ENCODE assay signal across 30 cellular contexts in genomic region chr17:12994341-12995074, GRCh38. TPM values are rescaled to one million over a fixed set of nuclear protein-coding genes. Genes with fewer than 3 reads are reported as not detected.
A peak's percentile ranks its signal among the peaks of the same experiment; 100 is the strongest.
DNase-seq lines count a peak whose midpoint lies in the region; ATAC-seq and TF ChIP-seq lines count a peak whose summit lies in the region.
"Had no signal": no experiment of that assay in that cellular context is flagged by ENCODE, and none has a peak within 500 bp of the region (broad histone marks: within the 10 kb centered on the region; RNA-seq: fewer than 3 reads in every experiment).

No MANE protein-coding gene starts in this region.

- no peak for TF ChIP-seq CTCF in heart left ventricle (IDR thresholded peaks at IDR 0.05)
- TF ChIP-seq CTCF in BE2C (IDR thresholded peaks at IDR 0.05; ENCODE audit: low read depth, low read length) = no peak

- TF ChIP-seq POLR2A in heart left ventricle (IDR thresholded peaks at IDR 0.05) = no peak

- peaks cover 92% of the 10 kb centered on the region for H3K36me3 Mint-ChIP-seq in activated T-helper 17 cell treated with anti-CD3 and anti-CD28 coated beads, Interleukin-2, amount 50 U/mL, for 72 hours (ENCODE audit: low read depth)
- H3K36me3 Mint-ChIP-seq in stimulated activated naive B cell treated with anti-CD40 and anti-IgM and Interleukin-4, amounts not matched to agents 10 μg/mL and 1 μg/mL and 100 μg/mL, for 72 hours = peaks cover 47 to 74% of the 10 kb centered on the region in 2 donors

- no peak overlapping the region for H3K27ac ChIP-seq in heart left ventricle
- H3K27ac ChIP-seq: A549, GM23248, HL-60 had no signal

- H3K27me3 ChIP-seq in heart left ventricle = no peaks in the 10 kb centered on the region
- no peaks in the 10 kb centered on the region for H3K27me3 ChIP-seq in BE2C

- intact Hi-C loops in cardiac septum (cut with DNase I) (no loop called here), heart left ventricle (cut with DNase I) (loop anchor here in 1 of 10 donors (10.0 kb wide), 1 partner anchor 210 kb away; the partner anchor contains the start of gene ARHGAP44)

- no peaks in the 10 kb centered on the region for H3K4me1 Mint-ChIP-seq in activated T-helper 17 cell treated with anti-CD3 and anti-CD28 coated beads, Interleukin-2, amount 50 U/mL, for 72 hours
- peaks cover 7 to 10% of the 10 kb centered on the region in 2 donors for H3K4me1 Mint-ChIP-seq in stimulated activated naive B cell treated with anti-CD40 and anti-IgM and Interleukin-4, amounts not matched to agents 10 μg/mL and 1 μg/mL and 100 μg/mL, for 72 hours
- H3K4me1 Mint-ChIP-seq: CD14-positive monocyte had no signal

- H3K27me3 Mint-ChIP-seq in activated T-helper 17 cell treated with anti-CD3 and anti-CD28 coated beads, Interleukin-2, amount 50 U/mL, for 72 hours = no peaks in the 10 kb centered on the region
- no peaks in the 10 kb centered on the region for H3K27me3 Mint-ChIP-seq in stimulated activated naive B cell treated with anti-CD40 and anti-IgM and Interleukin-4, amounts not matched to agents 10 μg/mL and 1 μg/mL and 100 μg/mL, for 72 hours
- H3K27me3 Mint-ChIP-seq: CD8-positive, alpha-beta memory T cell had no signal

- H3K9me3 Mint-ChIP-seq in activated T-helper 17 cell treated with anti-CD3 and anti-CD28 coated beads, Interleukin-2, amount 50 U/mL, for 72 hours = no peaks in the 10 kb centered on the region
- H3K9me3 Mint-ChIP-seq in stimulated activated naive B cell treated with anti-CD40 and anti-IgM and Interleukin-4, amounts not matched to agents 10 μg/mL and 1 μg/mL and 100 μg/mL, for 72 hours = no peaks in the 10 kb centered on the region
- H3K9me3 Mint-ChIP-seq: H9, HFFc6 had no signal

- peaks cover 0 to 95% (median 91%) of the 10 kb centered on the region in 9 donors for H3K36me3 ChIP-seq in heart left ventricle
- H3K36me3 ChIP-seq in BE2C = peaks cover 14% of the 10 kb centered on the region

- peak overlapping the region; percentile 29 for H3K27ac Mint-ChIP-seq in activated T-helper 17 cell treated with anti-CD3 and anti-CD28 coated beads, Interleukin-2, amount 50 U/mL, for 72 hours
- peak overlapping the region; percentile 42 for H3K27ac Mint-ChIP-seq in stimulated activated naive B cell treated with anti-CD40 and anti-IgM and Interleukin-4, amounts not matched to agents 10 μg/mL and 1 μg/mL and 100 μg/mL, for 72 hours
- H3K27ac Mint-ChIP-seq: CD14-positive monocyte, HFFc6 had no signal

- H3K4me3 ChIP-seq in heart left ventricle (no peak overlapping the region), BE2C (ENCODE audit: low read depth, low read length) (no peak overlapping the region)
- H3K4me3 ChIP-seq: A549, GM12878, GM23248 had no signal

- H3K9me3 ChIP-seq in heart left ventricle = no peaks in the 10 kb centered on the region
- no peaks in the 10 kb centered on the region for H3K9me3 ChIP-seq in BE2C
- H3K9me3 ChIP-seq: A549, SK-N-SH had no signal

- ATAC-seq in heart left ventricle (no peak), HG03457 (IDR thresholded peaks at IDR 0.05; ENCODE audit: unreplicated experiment) (no peak)
- ATAC-seq in activated T-helper 17 cell treated with anti-CD3 and anti-CD28 coated beads, Interleukin-2, amount 50 U/mL, for 72 hours (replicated peaks) = no peak
- no peak for ATAC-seq in stimulated activated naive B cell treated with anti-CD40 and anti-IgM and Interleukin-4, amounts not matched to agents 10 μg/mL and 1 μg/mL and 100 μg/mL, for 72 hours (replicated peaks)
- ATAC-seq: A549, GM12878, PC-3 had no signal

- H3K4me1 ChIP-seq in heart left ventricle (peaks cover 0 to 9% (median 1%) of the 10 kb centered on the region in 12 donors), BE2C (no peaks in the 10 kb centered on the region)
- H3K4me1 ChIP-seq: A549 had no signal

- no peak overlapping the region for H3K4me3 Mint-ChIP-seq in activated T-helper 17 cell treated with anti-CD3 and anti-CD28 coated beads, Interleukin-2, amount 50 U/mL, for 72 hours
- H3K4me3 Mint-ChIP-seq in stimulated activated naive B cell treated with anti-CD40 and anti-IgM and Interleukin-4, amounts not matched to agents 10 μg/mL and 1 μg/mL and 100 μg/mL, for 72 hours = no peak overlapping the region
- H3K4me3 Mint-ChIP-seq: CD14-positive monocyte; CD8-positive, alpha-beta memory T cell; H9; HFFc6 had no signal

- WGBS in heart left ventricle, 4 donors = 88 to 91% (median 90%) methylated on average over 19 of the region's 19 CpGs

- DNase-seq in cardiac septum (ENCODE audit: low spot score) = peak; percentile 63
- DNase-seq in heart left ventricle = no peak
- DNase-seq in mesenteric fat pad (ENCODE audit: low spot score) = peak; percentile 75
- no peak for DNase-seq in stimulated activated naive B cell treated with anti-CD40 and anti-IgM and Interleukin-4, amounts not matched to agents 10 μg/mL and 1 μg/mL and 100 μg/mL, for 72 hours
- DNase-seq in BE2C = no peak
- DNase-seq: AML-193; CD8-positive, alpha-beta memory T cell; DMS 273 treated with DMSO at 0.1 percent for 48 hours; DMS79; EL; GDM1; GM23248; H9; HFFc6; NCI-H1092; NCI-H1436 treated with DMSO at 0.1 percent for 48 hours; NCI-H1930; NCI-H2107; NCI-H446 treated with DMSO at 0.1 percent for 48 hours; NCI-H526; NCI-H82; NK-92 treated with Interleukin-12 subunit alpha and Interleukin-12 subunit beta, amount 100 ng/mL, for 24 hours; PC-3; SK-N-SH had no signal

RNA-seq across cellular contexts. Expression of gene ELAC2, which starts 23.3 kb away (rescaled TPM):
- total RNA-seq in cardiac septum (52.2 TPM), heart left ventricle (100 to 1,000 TPM in 1 of 9 donors, 10 to 100 TPM in 8; 48.6 to 114 (median 68.3) TPM), mesenteric fat pad (54.8 TPM)
- 10 to 100 TPM; 28.2 to 66.3 TPM for polyA plus RNA-seq in heart left ventricle
- 10 to 100 TPM; 49.3 to 90.8 TPM for total RNA-seq in activated T-helper 17 cell treated with anti-CD3 and anti-CD28 coated beads, Interleukin-2, amount 50 U/mL, for 72 hours
- 42.4 TPM for polyA plus RNA-seq in BE2C (2012; ENCODE audit: insufficient read depth, insufficient read length, low read depth)

Comparison
In these comparisons a context has a peak if more than half of its experiments do, and no peak if none do; other contexts are left out.
1. DNase-seq: peak in cardiac septum (single experiment) and mesenteric fat pad (single experiment); none in heart left ventricle (0 of 5), stimulated activated naive B cell treated with anti-CD40 and anti-IgM and Interleukin-4, amounts not matched to agents 10 μg/mL and 1 μg/mL and 100 μg/mL, for 72 hours (single experiment) and BE2C (single experiment).